ENCODE assay signal across 8 cellular contexts in the genomic region with DNA sequence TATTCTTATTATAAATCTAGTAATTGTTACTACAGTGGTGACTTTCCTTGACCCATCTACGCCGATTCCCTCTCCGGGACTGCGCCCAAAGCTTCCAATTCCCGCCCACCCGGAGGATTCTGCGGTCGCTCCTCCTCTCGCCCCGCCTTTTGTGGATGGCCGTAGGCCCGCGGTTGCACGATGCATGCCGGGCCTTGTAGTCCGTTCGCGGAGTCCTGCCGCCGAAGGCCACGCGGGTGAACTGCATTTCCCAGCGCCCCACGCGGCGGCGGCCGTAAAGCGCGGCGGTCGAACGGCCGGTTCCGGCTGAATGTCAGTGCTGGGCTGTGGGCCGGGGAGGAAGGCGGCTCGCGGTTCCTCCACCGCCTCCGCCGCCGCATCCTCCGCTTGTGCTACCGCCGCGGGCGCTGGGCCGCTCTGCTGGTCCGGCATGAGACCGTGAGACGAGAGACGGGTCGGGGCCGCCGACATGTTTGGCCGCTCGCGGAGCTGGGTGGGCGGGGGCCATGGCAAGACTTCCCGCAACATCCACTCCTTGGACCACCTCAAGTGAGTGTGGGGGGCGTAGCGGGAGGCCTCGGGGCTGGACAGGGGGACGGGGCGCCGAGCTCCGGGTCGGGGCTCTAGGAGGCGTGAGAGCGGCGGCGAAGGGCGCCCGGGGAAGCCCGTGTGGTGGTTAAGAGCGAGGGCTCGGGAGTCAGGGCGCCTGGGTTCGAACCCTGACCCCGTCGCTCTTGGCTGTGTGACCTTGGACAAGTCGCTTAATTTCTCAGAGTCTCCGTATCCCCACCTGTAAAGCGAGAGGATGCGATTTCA. TPM values are rescaled to one million over a fixed set of nuclear protein-coding genes. Genes with fewer than 3 reads are reported as not detected.
A peak's percentile ranks its signal among the peaks of the same experiment; 100 is the strongest.
DNase-seq lines count a peak whose midpoint lies in the region; ATAC-seq and TF ChIP-seq lines count a peak whose summit lies in the region.

A gene with protein sequence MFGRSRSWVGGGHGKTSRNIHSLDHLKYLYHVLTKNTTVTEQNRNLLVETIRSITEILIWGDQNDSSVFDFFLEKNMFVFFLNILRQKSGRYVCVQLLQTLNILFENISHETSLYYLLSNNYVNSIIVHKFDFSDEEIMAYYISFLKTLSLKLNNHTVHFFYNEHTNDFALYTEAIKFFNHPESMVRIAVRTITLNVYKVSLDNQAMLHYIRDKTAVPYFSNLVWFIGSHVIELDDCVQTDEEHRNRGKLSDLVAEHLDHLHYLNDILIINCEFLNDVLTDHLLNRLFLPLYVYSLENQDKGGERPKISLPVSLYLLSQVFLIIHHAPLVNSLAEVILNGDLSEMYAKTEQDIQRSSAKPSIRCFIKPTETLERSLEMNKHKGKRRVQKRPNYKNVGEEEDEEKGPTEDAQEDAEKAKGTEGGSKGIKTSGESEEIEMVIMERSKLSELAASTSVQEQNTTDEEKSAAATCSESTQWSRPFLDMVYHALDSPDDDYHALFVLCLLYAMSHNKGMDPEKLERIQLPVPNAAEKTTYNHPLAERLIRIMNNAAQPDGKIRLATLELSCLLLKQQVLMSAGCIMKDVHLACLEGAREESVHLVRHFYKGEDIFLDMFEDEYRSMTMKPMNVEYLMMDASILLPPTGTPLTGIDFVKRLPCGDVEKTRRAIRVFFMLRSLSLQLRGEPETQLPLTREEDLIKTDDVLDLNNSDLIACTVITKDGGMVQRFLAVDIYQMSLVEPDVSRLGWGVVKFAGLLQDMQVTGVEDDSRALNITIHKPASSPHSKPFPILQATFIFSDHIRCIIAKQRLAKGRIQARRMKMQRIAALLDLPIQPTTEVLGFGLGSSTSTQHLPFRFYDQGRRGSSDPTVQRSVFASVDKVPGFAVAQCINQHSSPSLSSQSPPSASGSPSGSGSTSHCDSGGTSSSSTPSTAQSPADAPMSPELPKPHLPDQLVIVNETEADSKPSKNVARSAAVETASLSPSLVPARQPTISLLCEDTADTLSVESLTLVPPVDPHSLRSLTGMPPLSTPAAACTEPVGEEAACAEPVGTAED (plus strand): TSS at position 316 of the 816 bp plus-strand sequence. CDS start 154 bp downstream, at position 470.

- peak within 1 kb of the TSS; percentile 21 for H3K27ac ChIP-seq in temporal lobe (ENCODE audit: low read depth, low read length)

- H3K9me3 Mint-ChIP-seq in activated naive CD4-positive, alpha-beta T cell treated with anti-CD3 and anti-CD28 coated beads, Interleukin-2, amount 50 U/mL, for 72 hours, result no peaks in the 10 kb centered on the region

- peak; percentile 89 for DNase-seq in NCI-H1105 treated with DMSO at 0.1 percent for 48 hours (lab: John Stamatoyannopoulos, UW)
- peak; percentile 92 for DNase-seq in SKM-1 treated with dmso at 0.1 percent for 144 hours (lab: John Stamatoyannopoulos, UW; ENCODE audit: unreplicated experiment)
- DNase-seq in activated naive CD4-positive, alpha-beta T cell treated with anti-CD3 and anti-CD28 coated beads, Interleukin-2, amount 50 U/mL, for 72 hours (ENCODE audit: low spot score in 2 of 2), result peak; percentile 96 to 97
- peak; percentile 94 for DNase-seq in glomerular visceral epithelial cell (ENCODE audit: extremely low spot score)
- peak; percentile 82 for DNase-seq in omental fat pad (ENCODE audit: low spot score)

- ATAC-seq in HG02642 (IDR thresholded peaks at IDR 0.05; ENCODE audit: poor library complexity, unreplicated experiment) (peak; percentile 76), omental fat pad (ENCODE audit: low FRiP score) (peak; percentile 84)
- peak; percentile 81 to 84 for ATAC-seq in activated naive CD4-positive, alpha-beta T cell treated with anti-CD3 and anti-CD28 coated beads, Interleukin-2, amount 50 U/mL, for 72 hours

- no peak for TF ChIP-seq CTCF in omental fat pad (IDR thresholded peaks at IDR 0.05)

- TF ChIP-seq POLR2A in GM10847 (IDR thresholded peaks at IDR 0.05; ENCODE audit: extremely low read depth, insufficient read length), result peak; percentile 76

- H3K27ac Mint-ChIP-seq in activated naive CD4-positive, alpha-beta T cell treated with anti-CD3 and anti-CD28 coated beads, Interleukin-2, amount 50 U/mL, for 72 hours, result peak within 1 kb of the TSS; percentile 83 to 91

- peaks cover 5 to 20% of the 10 kb centered on the region in 2 donors for H3K36me3 Mint-ChIP-seq in activated naive CD4-positive, alpha-beta T cell treated with anti-CD3 and anti-CD28 coated beads, Interleukin-2, amount 50 U/mL, for 72 hours

RNA-seq across cellular contexts. Expression of the gene that starts here (rescaled TPM):
- total RNA-seq in activated naive CD4-positive, alpha-beta T cell treated with anti-CD3 and anti-CD28 coated beads, Interleukin-2, amount 50 U/mL, for 72 hours, result 10 to 100 TPM; 28.0 to 33.2 TPM
- total RNA-seq in omental fat pad, result 10 to 100 TPM; 24.0 to 36.9 (median 29.5) TPM
- 19.9 TPM for total RNA-seq in temporal lobe

Comparison
In these comparisons a context has a peak if more than half of its experiments do, and no peak if none do; other contexts are left out.
1. Peak in every context shown above with its lines: DNase-seq, ATAC-seq and H3K27ac ChIP-seq.